ENCODE assay signal across 9 cellular contexts in genomic region chr10:124657806-124658205, GRCh38.
DNase-seq lines count a peak whose midpoint lies in the region; ATAC-seq and TF ChIP-seq lines count a peak whose summit lies in the region.
"Had no signal": no experiment of that assay in that cellular context is flagged by ENCODE, and none has a peak within 500 bp of the region (broad histone marks: within the 10 kb centered on the region; RNA-seq: fewer than 3 reads in every experiment).

No MANE protein-coding gene starts in this region.

- H3K27ac Mint-ChIP-seq in activated CD8-positive, alpha-beta memory T cell treated with anti-CD3 and anti-CD28 coated beads, Interleukin-2, amount 10 ng/mL, durations not matched to agents 7 days and 5 days, result peak overlapping the region; percentile 72
- peak overlapping the region; percentile 79 for H3K27ac Mint-ChIP-seq in activated CD4-positive, alpha-beta memory T cell treated with anti-CD3 and anti-CD28 coated beads for 36 hours

- no peak for TF ChIP-seq POLR2A in heart left ventricle (IDR thresholded peaks at IDR 0.05)

- POLR2A ChIA-PET in activated CD4-positive, alpha-beta memory T cell treated with anti-CD3 and anti-CD28 coated beads for 36 hours (lab: Charles Lee), result interaction anchor here (1.2 kb wide), 2 partner anchors 21 to 61 kb away, joined by 3 to 4 read pairs; no protein-coding TSS in a partner anchor

- peaks cover 62% of the 10 kb centered on the region for H3K4me1 Mint-ChIP-seq in activated CD8-positive, alpha-beta memory T cell treated with anti-CD3 and anti-CD28 coated beads, Interleukin-2, amount 10 ng/mL, durations not matched to agents 7 days and 5 days
- H3K4me1 Mint-ChIP-seq in activated CD4-positive, alpha-beta memory T cell treated with anti-CD3 and anti-CD28 coated beads for 36 hours (ENCODE audit: low read depth), result peaks cover 72% of the 10 kb centered on the region

- no peaks in the 10 kb centered on the region for H3K27me3 Mint-ChIP-seq in activated CD8-positive, alpha-beta memory T cell treated with anti-CD3 and anti-CD28 coated beads, Interleukin-2, amount 10 ng/mL, durations not matched to agents 7 days and 5 days
- H3K27me3 Mint-ChIP-seq in activated CD4-positive, alpha-beta memory T cell treated with anti-CD3 and anti-CD28 coated beads for 36 hours, result no peaks in the 10 kb centered on the region

- H3K4me3 Mint-ChIP-seq in activated CD8-positive, alpha-beta memory T cell treated with anti-CD3 and anti-CD28 coated beads, Interleukin-2, amount 10 ng/mL, durations not matched to agents 7 days and 5 days, result peak overlapping the region; percentile 10
- H3K4me3 Mint-ChIP-seq in activated CD4-positive, alpha-beta memory T cell treated with anti-CD3 and anti-CD28 coated beads for 36 hours, result peak overlapping the region; percentile 12

- DNase-seq in activated CD8-positive, alpha-beta memory T cell treated with anti-CD3 and anti-CD28 coated beads, Interleukin-2, amount 10 ng/mL, durations not matched to agents 7 days and 5 days, result peak; percentile 63
- DNase-seq in activated CD8-positive, alpha-beta memory T cell treated with anti-CD3 and anti-CD28 coated beads for 24 hours, result no peak
- DNase-seq in activated CD4-positive, alpha-beta memory T cell treated with anti-CD3 and anti-CD28 coated beads for 36 hours, result peak; percentile 58
- DNase-seq in heart left ventricle (peak in 2 of 5 donors; percentile 50 to 58), stromal cell of bone marrow (ENCODE audit: low read depth) (peak; percentile 61), NCI-H2227 (lab: John Stamatoyannopoulos, UW; ENCODE audit: unreplicated experiment) (no peak), middle frontal gyrus (ENCODE audit: extremely low spot score, low spot score) (no peak)
- DNase-seq: NCI-H2107 had no signal

- peaks cover 11 to 78% (median 47%) of the 10 kb centered on the region in 12 donors for H3K4me1 ChIP-seq in heart left ventricle

- peak; percentile 40 for ATAC-seq in activated CD8-positive, alpha-beta memory T cell treated with anti-CD3 and anti-CD28 coated beads, Interleukin-2, amount 10 ng/mL, durations not matched to agents 7 days and 5 days
- peak in 2 of 4 donors; percentile 6 to 46 for ATAC-seq in heart left ventricle
- ATAC-seq in GM18517 (IDR thresholded peaks at IDR 0.05; ENCODE audit: unreplicated experiment), result no peak

- H3K9me3 Mint-ChIP-seq in activated CD8-positive, alpha-beta memory T cell treated with anti-CD3 and anti-CD28 coated beads, Interleukin-2, amount 10 ng/mL, durations not matched to agents 7 days and 5 days (ENCODE audit: low read depth), result no peaks in the 10 kb centered on the region
- no peaks in the 10 kb centered on the region for H3K9me3 Mint-ChIP-seq in activated CD4-positive, alpha-beta memory T cell treated with anti-CD3 and anti-CD28 coated beads for 36 hours

- no peak overlapping the region for H3K4me3 ChIP-seq in heart left ventricle

- TF ChIP-seq CTCF in heart left ventricle (IDR thresholded peaks at IDR 0.05), result no peak

- WGBS in heart left ventricle, 4 donors, result 72 to 87% (median 77%) methylated on average over 9 of the region's 9 CpGs

- no peaks in the 10 kb centered on the region for H3K9me3 ChIP-seq in heart left ventricle

- H3K36me3 Mint-ChIP-seq in activated CD8-positive, alpha-beta memory T cell treated with anti-CD3 and anti-CD28 coated beads, Interleukin-2, amount 10 ng/mL, durations not matched to agents 7 days and 5 days, result peaks cover 8% of the 10 kb centered on the region
- peaks cover 7% of the 10 kb centered on the region for H3K36me3 Mint-ChIP-seq in activated CD4-positive, alpha-beta memory T cell treated with anti-CD3 and anti-CD28 coated beads for 36 hours

- H3K27me3 ChIP-seq in heart left ventricle, result no peaks in the 10 kb centered on the region

- CTCF ChIA-PET in activated CD8-positive, alpha-beta memory T cell treated with anti-CD3 and anti-CD28 coated beads, Interleukin-2, amount 10 ng/mL, durations not matched to agents 7 days and 5 days (lab: Charles Lee), result interaction anchor here (0.6 to 3.0 kb wide), 5 partner anchors 9 to 124 kb away, joined by 3 to 21 read pairs (median 5); no protein-coding TSS in a partner anchor
- CTCF ChIA-PET in activated CD4-positive, alpha-beta memory T cell treated with anti-CD3 and anti-CD28 coated beads for 36 hours (lab: Charles Lee), result interaction anchor here (0.7 to 4.6 kb wide), 4 partner anchors 9 to 84 kb away, joined by 3 to 30 read pairs (median 16); no protein-coding TSS in a partner anchor

- intact Hi-C loops in activated CD4-positive, alpha-beta memory T cell treated with anti-CD3 and anti-CD28 coated beads for 36 hours (cut with micrococcal nuclease), result no loop called here
- intact Hi-C loops in heart left ventricle (cut with DNase I), result no loop called here

- peaks cover 0 to 17% (median 0%) of the 10 kb centered on the region in 9 donors for H3K36me3 ChIP-seq in heart left ventricle

- H3K27ac ChIP-seq in heart left ventricle, result peak overlapping the region in 9 of 12 donors; percentile 4 to 70 (median 32)

Comparison
In these comparisons a context has a peak if more than half of its experiments do, and no peak if none do; other contexts are left out.
1. DNase-seq: peak in activated CD8-positive, alpha-beta memory T cell treated with anti-CD3 and anti-CD28 coated beads, Interleukin-2, amount 10 ng/mL, durations not matched to agents 7 days and 5 days (single experiment), activated CD4-positive, alpha-beta memory T cell treated with anti-CD3 and anti-CD28 coated beads for 36 hours (single experiment) and stromal cell of bone marrow (single experiment); none in activated CD8-positive, alpha-beta memory T cell treated with anti-CD3 and anti-CD28 coated beads for 24 hours (single experiment), NCI-H2227 (single experiment) and middle frontal gyrus (single experiment).